27 cellular contexts compared by ENCODE assay signal in genomic region chr11:37597776-37598175, GRCh38.
"Had no signal": no experiment of that assay in that cellular context is flagged by ENCODE, and none has a peak within 500 bp of the region (broad histone marks: within the 10 kb centered on the region; RNA-seq: fewer than 3 reads in every experiment).

No MANE protein-coding gene starts in this region.

- H3K36me3 ChIP-seq: left ventricle myocardium inferior, pancreas, prostate gland, stomach, thyroid gland, transverse colon, upper lobe of left lung, vagina had no signal

- H3K4me3 ChIP-seq: left ventricle myocardium inferior, lung, mucosa of descending colon, pancreas, prostate gland, skin epidermis, stomach, testis, thyroid gland, transverse colon, upper lobe of left lung, vagina had no signal

- H3K36me3 Mint-ChIP-seq: stimulated activated naive B cell treated with anti-CD40 and anti-IgM and Interleukin-4, amounts not matched to agents 10 μg/mL and 1 μg/mL and 100 μg/mL, for 72 hours had no signal

- H3K27me3 ChIP-seq: pancreas, stomach, testis, thyroid gland, transverse colon, upper lobe of left lung, vagina had no signal

- H3K9me3 ChIP-seq: pancreas, prostate gland, testis, thyroid gland, upper lobe of left lung, vagina had no signal

- H3K4me1 Mint-ChIP-seq: naive thymus-derived CD4-positive, alpha-beta T cell; stimulated activated naive B cell treated with anti-CD40 and anti-IgM and Interleukin-4, amounts not matched to agents 10 μg/mL and 1 μg/mL and 100 μg/mL, for 72 hours had no signal

- H3K4me1 ChIP-seq: left ventricle myocardium inferior, pancreas, prostate gland, stomach, testis, thyroid gland, transverse colon, upper lobe of left lung, vagina had no signal

- H3K27me3 Mint-ChIP-seq: naive thymus-derived CD4-positive, alpha-beta T cell; natural killer cell treated with Interleukin-12 subunit alpha and Interleukin-12 subunit beta and Interleukin-15 and Interleukin-18, amount 100 ng/mL, for 72 hours; stimulated activated naive B cell treated with anti-CD40 and anti-IgM and Interleukin-4, amounts not matched to agents 10 μg/mL and 1 μg/mL and 100 μg/mL, for 72 hours had no signal

- ATAC-seq: mucosa of descending colon; naive thymus-derived CD4-positive, alpha-beta T cell; natural killer cell treated with Interleukin-12 subunit alpha and Interleukin-12 subunit beta and Interleukin-15 and Interleukin-18, amount 100 ng/mL, for 72 hours; pancreas; right cardiac atrium; sciatic nerve; stimulated activated naive B cell treated with anti-CD40 and anti-IgM and Interleukin-4, amounts not matched to agents 10 μg/mL and 1 μg/mL and 100 μg/mL, for 72 hours; stimulated activated naive CD8-positive, alpha-beta T cell treated with anti-CD3 and anti-CD28 coated beads, Interleukin-15, Interleukin-2, amounts not matched to agents 100 U/mL and 50 U/mL, for 24 hours had no signal

- H3K4me3 Mint-ChIP-seq: naive thymus-derived CD4-positive, alpha-beta T cell; natural killer cell treated with Interleukin-12 subunit alpha and Interleukin-12 subunit beta and Interleukin-15 and Interleukin-18, amount 100 ng/mL, for 72 hours; stimulated activated naive B cell treated with anti-CD40 and anti-IgM and Interleukin-4, amounts not matched to agents 10 μg/mL and 1 μg/mL and 100 μg/mL, for 72 hours had no signal

- DNase-seq: islet precursor cell; left ventricle myocardium inferior; midbrain; mucosa of descending colon; naive thymus-derived CD4-positive, alpha-beta T cell; nucleus accumbens; pancreas; posterior cingulate gyrus; retina; right cardiac atrium; stimulated activated CD4-positive, alpha-beta T cell treated with anti-CD3 and anti-CD28 coated beads, Interleukin-12 subunit alpha, Interleukin-12 subunit beta, amount 100 ng/mL, for 4 hours; stimulated activated CD4-positive, alpha-beta T cell treated with anti-CD3 and anti-CD28 coated beads, Interleukin-15, amount 100 ng/mL, for 24 hours; stimulated activated CD4-positive, alpha-beta T cell treated with anti-CD3 and anti-CD28 coated beads, Interleukin-2, amount 100 ng/mL, for 24 hours; stimulated activated CD4-positive, alpha-beta T cell treated with anti-CD3 and anti-CD28 coated beads, Interleukin-4, amount 100 ng/mL, for 1 hour; stimulated activated naive B cell treated with anti-CD40 and anti-IgM and Interleukin-4, amounts not matched to agents 10 μg/mL and 1 μg/mL and 100 μg/mL, for 72 hours; stimulated activated naive CD8-positive, alpha-beta T cell treated with anti-CD3 and anti-CD28 coated beads, Interleukin-15, Interleukin-2, amounts not matched to agents 100 U/mL and 50 U/mL, for 24 hours; stomach; testis; thyroid gland; transverse colon; upper lobe of left lung had no signal

- H3K27ac ChIP-seq: left ventricle myocardium inferior, pancreas, prostate gland, skin epidermis, stomach, testis, thyroid gland, transverse colon, upper lobe of left lung, vagina had no signal

- H3K27ac Mint-ChIP-seq: naive thymus-derived CD4-positive, alpha-beta T cell; natural killer cell treated with Interleukin-12 subunit alpha and Interleukin-12 subunit beta and Interleukin-15 and Interleukin-18, amount 100 ng/mL, for 72 hours; stimulated activated naive B cell treated with anti-CD40 and anti-IgM and Interleukin-4, amounts not matched to agents 10 μg/mL and 1 μg/mL and 100 μg/mL, for 72 hours had no signal
